8 cellular contexts compared by ENCODE assay signal in the genomic region with DNA sequence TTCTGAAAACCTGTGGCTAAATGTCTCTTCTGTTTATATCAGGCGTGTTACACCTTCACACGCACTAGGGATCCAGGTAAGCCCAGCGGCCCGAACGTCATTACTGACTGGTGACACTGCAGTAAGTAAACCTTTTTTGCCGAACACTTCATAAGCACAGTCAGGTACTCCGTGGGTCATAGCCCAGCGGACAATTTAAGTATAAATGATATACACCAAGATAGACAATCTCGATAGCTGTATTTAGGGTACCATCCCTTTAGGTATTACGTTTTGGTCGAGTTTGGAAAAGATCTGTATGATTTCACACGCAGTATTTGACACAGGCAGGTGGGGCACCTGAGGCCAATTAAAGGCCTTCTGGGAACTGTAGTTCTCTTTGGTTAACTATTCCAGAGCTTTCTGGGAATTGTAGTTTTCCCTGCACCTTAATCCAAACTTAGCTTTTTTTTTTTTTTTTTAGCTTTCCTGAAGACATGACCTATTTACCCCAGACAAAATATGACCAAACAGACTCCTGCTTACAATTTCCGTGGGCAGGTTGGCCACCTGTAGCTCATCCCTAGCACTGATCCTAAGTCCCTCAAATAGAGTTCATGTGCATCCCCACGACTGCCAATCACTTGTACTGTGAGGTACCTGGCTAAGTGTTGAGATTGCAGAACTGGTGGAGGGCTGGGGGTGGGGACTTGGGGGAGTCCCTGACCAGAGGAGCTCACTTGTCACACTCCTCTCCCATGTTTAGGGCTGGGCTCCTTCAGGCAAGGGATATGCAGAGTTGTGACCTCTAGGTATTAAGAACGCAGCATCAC. TPM values are rescaled to one million over a fixed set of nuclear protein-coding genes. Genes with fewer than 3 reads are reported as not detected.
A peak's percentile ranks its signal among the peaks of the same experiment; 100 is the strongest.
DNase-seq lines count a peak whose midpoint lies in the region; ATAC-seq, FAIRE-seq and TF ChIP-seq lines count a peak whose summit lies in the region.

No MANE protein-coding gene starts in this region.

- TF ChIP-seq EP300 in Ishikawa (IDR thresholded peaks at IDR 0.05; ENCODE audit: borderline replicate concordance) (no peak), GM12878 (IDR thresholded peaks at IDR 0.05; ENCODE audit: borderline replicate concordance in 1 of 2, control insufficient read depth in 1 of 2, low read depth in 2 of 2, low read length in 2 of 2) (no peak)

- H3K4me2 ChIP-seq in DND-41 (ENCODE audit: insufficient read depth, low read length) (peak overlapping the region; percentile 88), GM12878 (ENCODE audit: control insufficient read depth, insufficient read depth) (peak overlapping the region; percentile 77)

- H3K4me1 ChIP-seq in DND-41 (ENCODE audit: insufficient read depth, low read length) (peaks cover 52% of the 10 kb centered on the region), GM12878 (ENCODE audit: control insufficient read depth, insufficient read depth, low read length) (peaks cover 18% of the 10 kb centered on the region)

- POLR2A ChIA-PET in GM12878 (lab: Charles Lee), result interaction anchor here (0.6 to 1.9 kb wide), 15 partner anchors 9 to 948 kb away, joined by 3 to 9 read pairs (median 4); partner anchors contain the start of genes ABHD16A, ATF6B, FKBPL and LSM2

- peaks cover 41% of the 10 kb centered on the region for H3K36me3 ChIP-seq in DND-41 (ENCODE audit: insufficient read depth, low read length)
- H3K36me3 ChIP-seq in GM12878 (ENCODE audit: control insufficient read depth in 2 of 2, insufficient read depth in 2 of 2, low read length in 1 of 2), result peaks cover 0 to 5% of the 10 kb centered on the region in 2 experiments; a peak in 3 of 4 replicates

- H3K4me3 ChIP-seq in DND-41 (ENCODE audit: low read depth in 1 of 2, low read length in 2 of 2), result peak overlapping the region; percentile 71 to 78
- peak overlapping the region; percentile 91 for H3K4me3 ChIP-seq in GM12878
- H3K4me3 ChIP-seq in iPS-18c (ENCODE audit: insufficient read depth, low read depth, low read length), result peak overlapping the region; percentile 72
- peak overlapping the region; percentile 77 for H3K4me3 ChIP-seq in skeletal muscle cell (ENCODE audit: low read depth, low read length)

- peak; percentile 16; the same call in 1 of the 3 replicates for ATAC-seq in DND-41 (ENCODE audit: insufficient read depth, low read depth)
- peak; percentile 53 for ATAC-seq in GM12878
- ATAC-seq in HG02885 (IDR thresholded peaks at IDR 0.05; ENCODE audit: poor library complexity, unreplicated experiment), result no peak
- ATAC-seq in HG03520 (IDR thresholded peaks at IDR 0.05; ENCODE audit: unreplicated experiment), result no peak

- TF ChIP-seq CTCF in DND-41 (IDR thresholded peaks at IDR 0.05; ENCODE audit: borderline replicate concordance, extremely low read depth, low read length, poor library complexity, severe bottlenecking), result no peak
- no peak for TF ChIP-seq CTCF in GM12878 (IDR thresholded peaks at IDR 0.05 in 2 of 3, conservative IDR thresholded peaks at IDR 0.05 in 1 of 3; ENCODE audit: control insufficient read depth in 2 of 3, extremely low read depth in 1 of 3, insufficient read depth in 1 of 3, low read depth in 3 of 3, low read length in 3 of 3)

- RAD21 ChIA-PET in GM12878 (lab: Charles Lee; ENCODE audit: unreplicated experiment), result interaction anchor here (0.7 to 1.5 kb wide), 4 partner anchors 18 to 65 kb away, joined by 3 to 7 read pairs (median 3); partner anchors contain the start of gene NEU1

- SMC1A ChIA-PET in GM12878 (lab: Charles Lee; ENCODE audit: uncharacterized antibody, unreplicated experiment), result interaction anchor here (0.6 to 1.3 kb wide), 8 partner anchors 9 to 668 kb away, joined by 3 to 4 read pairs (median 3); partner anchors contain the start of genes NELFE, NEU1 and SKIC2

- peaks cover 3% of the 10 kb centered on the region; the same call in 1 of the 2 replicates for H4K20me1 ChIP-seq in DND-41 (ENCODE audit: insufficient read depth, low read length)
- H4K20me1 ChIP-seq in GM12878 (ENCODE audit: control insufficient read depth, insufficient read depth), result no peaks in the 10 kb centered on the region

- H3K27me3 ChIP-seq in DND-41 (ENCODE audit: insufficient read depth, low read length, poor library complexity) (no peaks in the 10 kb centered on the region), GM12878 (replicated peaks in 1 of 2; ENCODE audit: control insufficient read depth in 2 of 2, insufficient read depth in 2 of 2, low read length in 1 of 2) (no peaks in the 10 kb centered on the region)

- DNase-seq in DND-41, result peak; percentile 24
- DNase-seq in RPMI8226, result peak; percentile 60
- DNase-seq in GM12878 (ENCODE audit: low read depth, low spot score), result no peak
- no peak for DNase-seq in skeletal muscle cell (ENCODE audit: low read depth)

- TF ChIP-seq RAD21 in Ishikawa (IDR thresholded peaks at IDR 0.05; ENCODE audit: low read depth) (no peak), GM12878 (IDR thresholded peaks at IDR 0.05; ENCODE audit: insufficient read depth, low read depth, low read length) (no peak)

- peaks cover 63% of the 10 kb centered on the region for H3K79me2 ChIP-seq in DND-41 (ENCODE audit: insufficient read depth, low read length)
- peaks cover 12% of the 10 kb centered on the region for H3K79me2 ChIP-seq in GM12878 (ENCODE audit: control insufficient read depth, insufficient read depth, low read length)

- intact Hi-C loops in GM12878 (cut with micrococcal nuclease; ENCODE audit: unreplicated experiment), result no loop called here

- FAIRE-seq in GM12878 (lab: Jason Lieb, UNC), result peak; percentile 88

- H3K9me3 ChIP-seq in DND-41 (ENCODE audit: insufficient read depth, low read length, severe bottlenecking) (no peaks in the 10 kb centered on the region), GM12878 (replicated peaks; ENCODE audit: control insufficient read depth, insufficient read depth, low read length) (no peaks in the 10 kb centered on the region), iPS-18c (ENCODE audit: control insufficient read depth, insufficient read depth, low read length) (no peaks in the 10 kb centered on the region)

- CTCF ChIA-PET in GM12878 (lab: Yijun Ruan, JAX), result interaction anchor here (0.7 to 1.5 kb wide), 7 partner anchors 15 to 247 kb away, joined by 3 to 9 read pairs (median 3); no protein-coding TSS in a partner anchor

- H3K9ac ChIP-seq in DND-41 (ENCODE audit: low read depth, low read length) (peak overlapping the region; percentile 79), GM12878 (ENCODE audit: control insufficient read depth, insufficient read depth, low read length) (peak overlapping the region; percentile 76)

- in situ Hi-C loops in GM12878 (cut with MboI), result no loop called here

- H3K27ac ChIP-seq in DND-41 (ENCODE audit: low read length) (peak overlapping the region; percentile 85), GM12878 (ENCODE audit: control insufficient read depth, insufficient read depth) (peak overlapping the region; percentile 70)

- no peak for TF ChIP-seq POLR2A in GM12878 (IDR thresholded peaks at IDR 0.05; ENCODE audit: low read depth, low read length)

- no TSS peak for BruUV-seq in GM12878 (replicated peaks; lab: Mats Ljungman, UMichigan)

- WGBS in GM12878 (ENCODE audit: insufficient coverage, insufficient replicate concordance, low lambda C conversion rate, missing lambda C conversion rate), result 8% methylated on average over 15 of the region's 15 CpGs

- peak overlapping the region; percentile 78 for H2AFZ ChIP-seq in DND-41 (ENCODE audit: low read depth, low read length)
- peak overlapping the region; percentile 77 for H2AFZ ChIP-seq in GM12878 (ENCODE audit: control insufficient read depth, low read depth, low read length)

RNA-seq across cellular contexts. Expression of gene EHMT2, which starts 0.9 kb away (rescaled TPM):
- 47.5 and 55.2 TPM in 2 replicates for total RNA-seq in GM12878 (2013; cell fraction: nucleolus; rRNA removed)
- total RNA-seq in GM12878 (2014; rRNA removed), result 42.6 and 46.3 TPM in 2 replicates
- 18.3 and 20.9 TPM in 2 replicates for total RNA-seq in GM12878 (2014; rRNA removed; fragmentation: Illumina TruSeq; extraction: Trizol)
- 50.3 and 53.2 TPM in 2 replicates for total RNA-seq in GM12878 (2021)
- 23.2 TPM for polyA plus RNA-seq in GM12878 (2011; ENCODE audit: low read depth)
- polyA plus RNA-seq in GM12878 (2011; rRNA removed), result 17.9 and 31.5 TPM in 2 replicates
- polyA plus RNA-seq in GM12878 (2011; cell fraction: cytosol; rRNA removed), result 38.3 and 47.1 TPM in 2 replicates
- 134 and 176 TPM in 2 replicates for polyA plus RNA-seq in GM12878 (2011; cell fraction: nucleus; rRNA removed)
- 41.2 and 41.8 TPM in 2 replicates for polyA plus RNA-seq in GM12878 (2012)
- 13.4 and 32.5 TPM in 2 replicates for polyA plus RNA-seq in GM12878 (2014; fragmentation: Illumina TruSeq; extraction: Trizol)
- 1 to 10 TPM; 1.7 to 5.2 TPM for polyA plus RNA-seq in GM12878 (2014; fragmentation: Nextera tagmentation; extraction: Ambion mirVana)
- 40.1 and 41.0 TPM in 2 replicates for polyA plus RNA-seq in GM12878 (2014; rRNA removed)
- 10 to 100 TPM; 40.6 to 46.8 TPM for polyA plus RNA-seq in GM12878 (2016; fragmentation: Nextera tagmentation; extraction: Ambion mirVana)
- polyA minus RNA-seq in GM12878 (2011; rRNA and poly(A)+ RNA removed), result 52.4 and 71.9 TPM in 2 replicates
- polyA minus RNA-seq in GM12878 (2011; cell fraction: cytosol; rRNA and poly(A)+ RNA removed), result 26.7 and 32.2 TPM in 2 replicates
- polyA minus RNA-seq in GM12878 (2011; cell fraction: nucleus; rRNA and poly(A)+ RNA removed), result 17.5 and 29.8 TPM in 2 replicates

RNA-seq across cellular contexts. Expression of gene ZBTB12, which starts 3.5 kb away (rescaled TPM):
- 1.4 and 1.6 TPM in 2 replicates for total RNA-seq in GM12878 (2013; cell fraction: nucleolus; rRNA removed)
- total RNA-seq in GM12878 (2014; rRNA removed) (1.3 and 1.5 TPM in 2 replicates), GM12878 (2014; rRNA removed; fragmentation: Illumina TruSeq; extraction: Trizol) (0.46 and 0.81 TPM in 2 replicates), GM12878 (2021) (3.5 and 4.5 TPM in 2 replicates)
- 0.79 TPM for polyA plus RNA-seq in GM12878 (2011; ENCODE audit: low read depth)
- polyA plus RNA-seq in GM12878 (2011; rRNA removed) (0.76 and 2.1 TPM in 2 replicates), GM12878 (2014; fragmentation: Illumina TruSeq; extraction: Trizol) (0.24 and 1.4 TPM in 2 replicates), GM12878 (2014; fragmentation: Nextera tagmentation; extraction: Ambion mirVana) (not detected), GM12878 (2014; rRNA removed) (2.2 and 3.5 TPM in 2 replicates), GM12878 (2016; fragmentation: Nextera tagmentation; extraction: Ambion mirVana) (not detected)
- 2.4 and 2.8 TPM in 2 replicates for polyA plus RNA-seq in GM12878 (2011; cell fraction: cytosol; rRNA removed)
- 3.7 and 4.8 TPM in 2 replicates for polyA plus RNA-seq in GM12878 (2011; cell fraction: nucleus; rRNA removed)
- 2.8 and 3.3 TPM in 2 replicates for polyA plus RNA-seq in GM12878 (2012)
- 3.7 and 4.9 TPM in 2 replicates for polyA minus RNA-seq in GM12878 (2011; rRNA and poly(A)+ RNA removed)
- 2.4 and 2.8 TPM in 2 replicates for polyA minus RNA-seq in GM12878 (2011; cell fraction: cytosol; rRNA and poly(A)+ RNA removed)
- 3.6 and 5.5 TPM in 2 replicates for polyA minus RNA-seq in GM12878 (2011; cell fraction: nucleus; rRNA and poly(A)+ RNA removed)

RNA-seq across cellular contexts. Expression of gene SLC44A4, which starts 19.6 kb away (rescaled TPM):
- total RNA-seq in GM12878 (2013; cell fraction: nucleolus; rRNA removed), result not detected in 2 replicates
- total RNA-seq in GM12878 (2014; rRNA removed) (0.06 TPM in 1 of 2 replicates, not detected in the other), GM12878 (2014; rRNA removed; fragmentation: Illumina TruSeq; extraction: Trizol) (0.09 TPM in 1 of 2 replicates, not detected in the other), GM12878 (2021) (0.18 and 0.56 TPM in 2 replicates)
- not detected for polyA plus RNA-seq in GM12878 (2011; ENCODE audit: low read depth)
- polyA plus RNA-seq in GM12878 (2011; rRNA removed) (0.04 TPM in 1 of 2 replicates, not detected in the other), GM12878 (2014; fragmentation: Illumina TruSeq; extraction: Trizol) (0.15 TPM in 1 of 2 replicates, not detected in the other), GM12878 (2014; fragmentation: Nextera tagmentation; extraction: Ambion mirVana) (under 1 TPM in 1 of 2 experiments, not detected in 1; 0.05 TPM), GM12878 (2014; rRNA removed) (0.19 and 0.24 TPM in 2 replicates), GM12878 (2016; fragmentation: Nextera tagmentation; extraction: Ambion mirVana) (under 1 TPM in 1 of 2 experiments, not detected in 1; 0.16 TPM)
- polyA plus RNA-seq in GM12878 (2011; cell fraction: cytosol; rRNA removed), result 0.03 TPM in 2 replicates
- polyA plus RNA-seq in GM12878 (2011; cell fraction: nucleus; rRNA removed), result 0.41 TPM in 1 of 2 replicates, not detected in the other
- polyA plus RNA-seq in GM12878 (2012), result not detected in 2 replicates
- 0.46 TPM in 1 of 2 replicates, not detected in the other for polyA minus RNA-seq in GM12878 (2011; rRNA and poly(A)+ RNA removed)
- polyA minus RNA-seq in GM12878 (2011; cell fraction: cytosol; rRNA and poly(A)+ RNA removed), result not detected in 2 replicates
- polyA minus RNA-seq in GM12878 (2011; cell fraction: nucleus; rRNA and poly(A)+ RNA removed), result not detected in 2 replicates

RNA-seq across cellular contexts. Expression of gene C2, which starts 29.1 kb away (rescaled TPM):
- total RNA-seq in GM12878 (2013; cell fraction: nucleolus; rRNA removed), result 0.67 and 1.3 TPM in 2 replicates
- total RNA-seq in GM12878 (2014; rRNA removed) (0.06 and 0.16 TPM in 2 replicates), GM12878 (2014; rRNA removed; fragmentation: Illumina TruSeq; extraction: Trizol) (not detected in 2 replicates), GM12878 (2021) (0.58 and 0.97 TPM in 2 replicates)
- not detected for polyA plus RNA-seq in GM12878 (2011; ENCODE audit: low read depth)
- polyA plus RNA-seq in GM12878 (2011; rRNA removed) (0.27 and 0.65 TPM in 2 replicates), GM12878 (2014; fragmentation: Illumina TruSeq; extraction: Trizol) (0.21 TPM in 1 of 2 replicates, not detected in the other), GM12878 (2014; fragmentation: Nextera tagmentation; extraction: Ambion mirVana) (not detected), GM12878 (2014; rRNA removed) (0.18 TPM in 1 of 2 replicates, not detected in the other), GM12878 (2016; fragmentation: Nextera tagmentation; extraction: Ambion mirVana) (under 1 TPM in 1 of 2 experiments, not detected in 1; 0.15 TPM)
- polyA plus RNA-seq in GM12878 (2011; cell fraction: cytosol; rRNA removed), result 0.40 and 0.42 TPM in 2 replicates
- 0.31 and 0.94 TPM in 2 replicates for polyA plus RNA-seq in GM12878 (2011; cell fraction: nucleus; rRNA removed)
- 0.24 and 0.62 TPM in 2 replicates for polyA plus RNA-seq in GM12878 (2012)
- 0.29 TPM in 1 of 2 replicates, not detected in the other for polyA minus RNA-seq in GM12878 (2011; rRNA and poly(A)+ RNA removed)
- polyA minus RNA-seq in GM12878 (2011; cell fraction: cytosol; rRNA and poly(A)+ RNA removed), result not detected in 2 replicates
- 0.12 TPM in 1 of 2 replicates, not detected in the other for polyA minus RNA-seq in GM12878 (2011; cell fraction: nucleus; rRNA and poly(A)+ RNA removed)

RNA-seq across cellular contexts. Expression of gene NEU1, which starts 35.8 kb away (rescaled TPM):
- total RNA-seq in GM12878 (2013; cell fraction: nucleolus; rRNA removed), result 19.6 and 19.9 TPM in 2 replicates
- total RNA-seq in GM12878 (2014; rRNA removed) (24.6 and 26.9 TPM in 2 replicates), GM12878 (2014; rRNA removed; fragmentation: Illumina TruSeq; extraction: Trizol) (18.8 and 20.3 TPM in 2 replicates), GM12878 (2021) (22.5 and 22.7 TPM in 2 replicates)
- 17.0 TPM for polyA plus RNA-seq in GM12878 (2011; ENCODE audit: low read depth)
- polyA plus RNA-seq in GM12878 (2011; rRNA removed) (13.0 and 22.4 TPM in 2 replicates), GM12878 (2014; fragmentation: Illumina TruSeq; extraction: Trizol) (16.3 and 21.5 TPM in 2 replicates), GM12878 (2014; fragmentation: Nextera tagmentation; extraction: Ambion mirVana) (10 to 100 TPM in 1 of 2 experiments, 1 to 10 TPM in 1; 7.2 to 12.5 TPM), GM12878 (2014; rRNA removed) (26.7 and 28.1 TPM in 2 replicates), GM12878 (2016; fragmentation: Nextera tagmentation; extraction: Ambion mirVana) (10 to 100 TPM; 18.5 to 21.8 TPM)
- 31.4 and 33.5 TPM in 2 replicates for polyA plus RNA-seq in GM12878 (2011; cell fraction: cytosol; rRNA removed)
- 16.9 and 20.6 TPM in 2 replicates for polyA plus RNA-seq in GM12878 (2011; cell fraction: nucleus; rRNA removed)
- polyA plus RNA-seq in GM12878 (2012), result 24.3 and 29.0 TPM in 2 replicates
- polyA minus RNA-seq in GM12878 (2011; rRNA and poly(A)+ RNA removed), result 17.0 and 28.1 TPM in 2 replicates
- polyA minus RNA-seq in GM12878 (2011; cell fraction: cytosol; rRNA and poly(A)+ RNA removed), result 4.1 and 7.6 TPM in 2 replicates
- polyA minus RNA-seq in GM12878 (2011; cell fraction: nucleus; rRNA and poly(A)+ RNA removed), result 7.3 and 8.6 TPM in 2 replicates

Comparison
In these comparisons a context has a peak if more than half of its experiments do, and no peak if none do; other contexts are left out.
1. ATAC-seq: peak in DND-41 (single experiment) and GM12878 (single experiment); none in HG02885 (single experiment) and HG03520 (single experiment).
2. DNase-seq: peak in DND-41 (single experiment) and RPMI8226 (single experiment); none in GM12878 (single experiment) and skeletal muscle cell (single experiment).
3. Peak in every context shown above with its lines, with median percentiles within 50 percentile points of each other: H3K4me3 ChIP-seq.